12 cellular contexts compared by ENCODE assay signal in genomic region chr17:39485555-39485954, GRCh38. TPM values are rescaled to one million over a fixed set of nuclear protein-coding genes. Genes with fewer than 3 reads are reported as not detected.
DNase-seq lines count a peak whose midpoint lies in the region; ATAC-seq, FAIRE-seq and TF ChIP-seq lines count a peak whose summit lies in the region.
"Had no signal": no experiment of that assay in that cellular context is flagged by ENCODE, and none has a peak within 500 bp of the region (broad histone marks: within the 10 kb centered on the region; RNA-seq: fewer than 3 reads in every experiment).

No MANE protein-coding gene starts in this region.

- peaks cover 13% of the 10 kb centered on the region; the same call in 1 of the 2 replicates for H3K79me2 ChIP-seq in GM23338 (replicated peaks; ENCODE audit: insufficient read depth)

- no peak overlapping the region for H3K27ac ChIP-seq in GM23338 (ENCODE audit: low read depth)
- H3K27ac ChIP-seq: vagina had no signal

- H3K4me3 ChIP-seq in kidney epithelial cell (ENCODE audit: low read depth, low read length) (no peak overlapping the region), GM23338 (no peak overlapping the region)
- H3K4me3 ChIP-seq: vagina had no signal

- no peaks in the 10 kb centered on the region for H3K27me3 Mint-ChIP-seq in activated T-helper 2 cell treated with anti-CD3 and anti-CD28 coated beads, Interferon-gamma antibody, Interleukin-2, Interleukin-4, amounts not matched to agents 10 μg/mL and 5 μg/mL and 100 μg/mL, durations not matched to agents 14 hours and 24 hours and 36 hours (ENCODE audit: low read depth)
- peaks cover 2% of the 10 kb centered on the region for H3K27me3 Mint-ChIP-seq in GM23338 (ENCODE audit: insufficient read depth, low read depth, poor library complexity)

- ATAC-seq in GM18502 (IDR thresholded peaks at IDR 0.05; ENCODE audit: poor library complexity, unreplicated experiment) = no peak
- ATAC-seq in HG03280 (IDR thresholded peaks at IDR 0.05; ENCODE audit: unreplicated experiment) = no peak
- ATAC-seq in GM23338 = no peak

- no peaks in the 10 kb centered on the region for H3F3A ChIP-seq in GM23338 (replicated peaks; ENCODE audit: low read depth)

- TF ChIP-seq CTCF in kidney epithelial cell (IDR thresholded peaks at IDR 0.05; ENCODE audit: insufficient read depth, low read length, poor library complexity, severe bottlenecking) = no peak
- no peak for TF ChIP-seq CTCF in GM23338 (conservative IDR thresholded peaks at IDR 0.05; ENCODE audit: low read depth in 2 of 2)

- H3K36me3 Mint-ChIP-seq in activated T-helper 2 cell treated with anti-CD3 and anti-CD28 coated beads, Interferon-gamma antibody, Interleukin-2, Interleukin-4, amounts not matched to agents 10 μg/mL and 5 μg/mL and 100 μg/mL, durations not matched to agents 14 hours and 24 hours and 36 hours (ENCODE audit: low read depth) = peaks cover 29% of the 10 kb centered on the region
- peaks cover 12% of the 10 kb centered on the region for H3K36me3 Mint-ChIP-seq in GM23338 (ENCODE audit: low read depth)

- H3K4me3 Mint-ChIP-seq in activated T-helper 2 cell treated with anti-CD3 and anti-CD28 coated beads, Interferon-gamma antibody, Interleukin-2, Interleukin-4, amounts not matched to agents 10 μg/mL and 5 μg/mL and 100 μg/mL, durations not matched to agents 14 hours and 24 hours and 36 hours (ENCODE audit: low read depth) = no peak overlapping the region
- no peak overlapping the region for H3K4me3 Mint-ChIP-seq in GM23338
- H3K4me3 Mint-ChIP-seq: CD14-positive monocyte had no signal

- peak; percentile 72 for DNase-seq in AG08395 (ENCODE audit: low spot score)
- peak; percentile 64 for DNase-seq in HTR-8/SVneo (ENCODE audit: insufficient read length, low spot score)
- peak; percentile 84 for DNase-seq in astrocyte of the hippocampus (ENCODE audit: low read depth, low spot score)
- DNase-seq in kidney epithelial cell (ENCODE audit: low read depth) = peak; percentile 92
- no peak for DNase-seq in activated T-helper 2 cell treated with anti-CD3 and anti-CD28 coated beads, Interferon-gamma antibody, Interleukin-2, Interleukin-4, amounts not matched to agents 10 μg/mL and 5 μg/mL and 100 μg/mL, durations not matched to agents 14 hours and 24 hours and 36 hours (ENCODE audit: low spot score)
- no peak for DNase-seq in GM23338 (ENCODE audit: low spot score)
- DNase-seq: NCI-H1048 had no signal

- H3K36me3 ChIP-seq in kidney epithelial cell (ENCODE audit: control insufficient read depth, insufficient read depth, low read length) (no peaks in the 10 kb centered on the region), GM23338 (ENCODE audit: insufficient read depth) (peaks cover 6% of the 10 kb centered on the region)

- no peaks in the 10 kb centered on the region for H3K4me1 ChIP-seq in GM23338 (ENCODE audit: insufficient read depth)

- no peak overlapping the region for H2AFZ ChIP-seq in GM23338

- peak; percentile 33 for FAIRE-seq in HTR-8/SVneo (lab: Jason Lieb, UNC)
- FAIRE-seq: islet of Langerhans had no signal

- H3K4me1 Mint-ChIP-seq in activated T-helper 2 cell treated with anti-CD3 and anti-CD28 coated beads, Interferon-gamma antibody, Interleukin-2, Interleukin-4, amounts not matched to agents 10 μg/mL and 5 μg/mL and 100 μg/mL, durations not matched to agents 14 hours and 24 hours and 36 hours (ENCODE audit: low read depth) = peaks cover 7% of the 10 kb centered on the region
- H3K4me1 Mint-ChIP-seq in GM23338 = no peaks in the 10 kb centered on the region
- H3K4me1 Mint-ChIP-seq: CD14-positive monocyte had no signal

- H4K20me1 ChIP-seq in GM23338 (replicated peaks; ENCODE audit: insufficient read depth) = peaks cover 13% of the 10 kb centered on the region

- H3K9me2 ChIP-seq in GM23338 (ENCODE audit: insufficient read depth) = no peaks in the 10 kb centered on the region

- intact Hi-C loops in activated T-helper 2 cell treated with anti-CD3 and anti-CD28 coated beads, Interferon-gamma antibody, Interleukin-2, Interleukin-4, amounts not matched to agents 10 μg/mL and 5 μg/mL and 100 μg/mL, durations not matched to agents 14 hours and 24 hours and 36 hours (cut with micrococcal nuclease) = no loop called here

- no peak overlapping the region for H3K4me2 ChIP-seq in GM23338

- H3K27ac Mint-ChIP-seq in activated T-helper 2 cell treated with anti-CD3 and anti-CD28 coated beads, Interferon-gamma antibody, Interleukin-2, Interleukin-4, amounts not matched to agents 10 μg/mL and 5 μg/mL and 100 μg/mL, durations not matched to agents 14 hours and 24 hours and 36 hours = no peak overlapping the region
- no peak overlapping the region for H3K27ac Mint-ChIP-seq in GM23338

- no peaks in the 10 kb centered on the region for H3K9me3 Mint-ChIP-seq in activated T-helper 2 cell treated with anti-CD3 and anti-CD28 coated beads, Interferon-gamma antibody, Interleukin-2, Interleukin-4, amounts not matched to agents 10 μg/mL and 5 μg/mL and 100 μg/mL, durations not matched to agents 14 hours and 24 hours and 36 hours
- H3K9me3 Mint-ChIP-seq in GM23338 = no peaks in the 10 kb centered on the region
- H3K9me3 Mint-ChIP-seq: CD14-positive monocyte had no signal

- H3K27me3 ChIP-seq in kidney epithelial cell (ENCODE audit: control insufficient read depth, insufficient read depth, low read length) (no peaks in the 10 kb centered on the region), GM23338 (ENCODE audit: insufficient read depth) (no peaks in the 10 kb centered on the region)
- H3K27me3 ChIP-seq: vagina had no signal

TF ChIP-seq in GM23338, 12 proteins besides CTCF, POLR2A, EP300 and RAD21 (continues in another document):
- TF ChIP-seq ZNF331 (CRISPR knock-in tag; IDR thresholded peaks at IDR 0.05; ENCODE audit: low read depth) = no peak
- no peak for TF ChIP-seq EZH2phosphoT487 (IDR thresholded peaks at IDR 0.05; ENCODE audit: unreplicated experiment)
- TF ChIP-seq NANOG (IDR thresholded peaks at IDR 0.05; ENCODE audit: borderline replicate concordance) = no peak
- no peak for TF ChIP-seq CREB1 (CRISPR knock-in tag; IDR thresholded peaks at IDR 0.05; ENCODE audit: low read depth)
- TF ChIP-seq EZH2 (IDR thresholded peaks at IDR 0.05; ENCODE audit: low read depth, unreplicated experiment) = no peak
- TF ChIP-seq, protein P1, sequence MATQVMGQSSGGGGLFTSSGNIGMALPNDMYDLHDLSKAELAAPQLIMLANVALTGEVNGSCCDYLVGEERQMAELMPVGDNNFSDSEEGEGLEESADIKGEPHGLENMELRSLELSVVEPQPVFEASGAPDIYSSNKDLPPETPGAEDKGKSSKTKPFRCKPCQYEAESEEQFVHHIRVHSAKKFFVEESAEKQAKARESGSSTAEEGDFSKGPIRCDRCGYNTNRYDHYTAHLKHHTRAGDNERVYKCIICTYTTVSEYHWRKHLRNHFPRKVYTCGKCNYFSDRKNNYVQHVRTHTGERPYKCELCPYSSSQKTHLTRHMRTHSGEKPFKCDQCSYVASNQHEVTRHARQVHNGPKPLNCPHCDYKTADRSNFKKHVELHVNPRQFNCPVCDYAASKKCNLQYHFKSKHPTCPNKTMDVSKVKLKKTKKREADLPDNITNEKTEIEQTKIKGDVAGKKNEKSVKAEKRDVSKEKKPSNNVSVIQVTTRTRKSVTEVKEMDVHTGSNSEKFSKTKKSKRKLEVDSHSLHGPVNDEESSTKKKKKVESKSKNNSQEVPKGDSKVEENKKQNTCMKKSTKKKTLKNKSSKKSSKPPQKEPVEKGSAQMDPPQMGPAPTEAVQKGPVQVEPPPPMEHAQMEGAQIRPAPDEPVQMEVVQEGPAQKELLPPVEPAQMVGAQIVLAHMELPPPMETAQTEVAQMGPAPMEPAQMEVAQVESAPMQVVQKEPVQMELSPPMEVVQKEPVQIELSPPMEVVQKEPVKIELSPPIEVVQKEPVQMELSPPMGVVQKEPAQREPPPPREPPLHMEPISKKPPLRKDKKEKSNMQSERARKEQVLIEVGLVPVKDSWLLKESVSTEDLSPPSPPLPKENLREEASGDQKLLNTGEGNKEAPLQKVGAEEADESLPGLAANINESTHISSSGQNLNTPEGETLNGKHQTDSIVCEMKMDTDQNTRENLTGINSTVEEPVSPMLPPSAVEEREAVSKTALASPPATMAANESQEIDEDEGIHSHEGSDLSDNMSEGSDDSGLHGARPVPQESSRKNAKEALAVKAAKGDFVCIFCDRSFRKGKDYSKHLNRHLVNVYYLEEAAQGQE (IDR thresholded peaks at IDR 0.05; ENCODE audit: unreplicated experiment) = no peak
- TF ChIP-seq POLR2AphosphoS5 (IDR thresholded peaks at IDR 0.05; ENCODE audit: low read depth) = no peak
- no peak for TF ChIP-seq JUNB (IDR thresholded peaks at IDR 0.05; ENCODE audit: unreplicated experiment)
- no peak for TF ChIP-seq ETS1 (IDR thresholded peaks at IDR 0.05)
- no peak for TF ChIP-seq ZNF114 (CRISPR knock-in tag; IDR thresholded peaks at IDR 0.05)
- no peak for TF ChIP-seq STAT1 (IDR thresholded peaks at IDR 0.05; ENCODE audit: unreplicated experiment)

RNA-seq across cellular contexts. Expression of gene CDK12, which starts 24.3 kb away (rescaled TPM):
- total RNA-seq in kidney epithelial cell = 34.2 and 38.7 TPM in 2 replicates
- 83.9 TPM in 2 replicates for total RNA-seq in activated T-helper 2 cell treated with anti-CD3 and anti-CD28 coated beads, Interferon-gamma antibody, Interleukin-2, Interleukin-4, amounts not matched to agents 10 μg/mL and 5 μg/mL and 100 μg/mL, durations not matched to agents 14 hours and 24 hours and 36 hours
- total RNA-seq in GM23338 (2014; rRNA removed; shearing (Covaris generic)) = 55.3 and 57.6 TPM in 2 replicates
- polyA plus RNA-seq in GM23338 (2016; fragmentation: Nextera tagmentation; extraction: Ambion mirVana) = 19.3 and 20.9 TPM in 2 replicates

RNA-seq across cellular contexts. Expression of gene MED1, which starts 34.5 kb away (rescaled TPM):
- total RNA-seq in kidney epithelial cell = 36.7 and 39.9 TPM in 2 replicates
- total RNA-seq in activated T-helper 2 cell treated with anti-CD3 and anti-CD28 coated beads, Interferon-gamma antibody, Interleukin-2, Interleukin-4, amounts not matched to agents 10 μg/mL and 5 μg/mL and 100 μg/mL, durations not matched to agents 14 hours and 24 hours and 36 hours = 63.7 and 64.1 TPM in 2 replicates
- total RNA-seq in GM23338 (2014; rRNA removed; shearing (Covaris generic)) = 32.5 and 42.3 TPM in 2 replicates
- polyA plus RNA-seq in GM23338 (2016; fragmentation: Nextera tagmentation; extraction: Ambion mirVana) = 17.9 and 19.0 TPM in 2 replicates

Comparison
In these comparisons a context has a peak if more than half of its experiments do, and no peak if none do; other contexts are left out.
1. DNase-seq: peak in AG08395 (single experiment), HTR-8/SVneo (single experiment), astrocyte of the hippocampus (single experiment) and kidney epithelial cell (single experiment); none in activated T-helper 2 cell treated with anti-CD3 and anti-CD28 coated beads, Interferon-gamma antibody, Interleukin-2, Interleukin-4, amounts not matched to agents 10 μg/mL and 5 μg/mL and 100 μg/mL, durations not matched to agents 14 hours and 24 hours and 36 hours (single experiment) and GM23338 (single experiment).